ENCODE assay signal across 13 cellular contexts in genomic region chr16:67391424-67392300, GRCh38. TPM values are rescaled to one million over a fixed set of nuclear protein-coding genes. Genes with fewer than 3 reads are reported as not detected.
DNase-seq lines count a peak whose midpoint lies in the region; ATAC-seq and TF ChIP-seq lines count a peak whose summit lies in the region.
"Had no signal": no experiment of that assay in that cellular context is flagged by ENCODE, and none has a peak within 500 bp of the region (broad histone marks: within the 10 kb centered on the region; RNA-seq: fewer than 3 reads in every experiment).

No MANE protein-coding gene starts in this region.

- H3K4me1 Mint-ChIP-seq in nephron progenitor cell = peaks cover 67% of the 10 kb centered on the region
- H3K4me1 Mint-ChIP-seq in CD8-positive, alpha-beta memory T cell = peaks cover 0 to 12% (median 4%) of the 10 kb centered on the region in 3 donors

- ATAC-seq in GM18517 (IDR thresholded peaks at IDR 0.05; ENCODE audit: unreplicated experiment) (no peak), GM18520 (IDR thresholded peaks at IDR 0.05; ENCODE audit: unreplicated experiment) (no peak)

- H3K27me3 Mint-ChIP-seq in nephron progenitor cell (ENCODE audit: low read depth, poor library complexity) = peaks cover 36% of the 10 kb centered on the region
- peaks cover 28 to 30% of the 10 kb centered on the region in 2 donors for H3K27me3 Mint-ChIP-seq in CD8-positive, alpha-beta memory T cell

- H3K4me1 ChIP-seq in esophagus muscularis mucosa = peaks cover 49 to 75% (median 72%) of the 10 kb centered on the region in 4 donors
- peaks cover 8% of the 10 kb centered on the region for H3K4me1 ChIP-seq in CD8-positive, alpha-beta memory T cell (ENCODE audit: insufficient read depth, low read length)

- no peak for TF ChIP-seq POLR2A in esophagus muscularis mucosa (IDR thresholded peaks at IDR 0.05; ENCODE audit: low read depth)

- no peak for TF ChIP-seq CTCF in esophagus muscularis mucosa (IDR thresholded peaks at IDR 0.05)
- TF ChIP-seq CTCF in nephron progenitor cell (IDR thresholded peaks at IDR 0.05) = no peak

- H3K9me3 ChIP-seq in MG63 (no peaks in the 10 kb centered on the region), esophagus muscularis mucosa (no peaks in the 10 kb centered on the region)
- H3K9me3 ChIP-seq in CD8-positive, alpha-beta memory T cell (ENCODE audit: low read length) = no peaks in the 10 kb centered on the region

- H3K27ac ChIP-seq in esophagus muscularis mucosa (replicated peaks in 1 of 4) = peak overlapping the region; percentile 80 to 88 (median 81)
- H3K27ac ChIP-seq in CD8-positive, alpha-beta memory T cell (ENCODE audit: low read depth, low read length) = no peak overlapping the region

- intact Hi-C loops in esophagus muscularis mucosa (cut with DNase I) = no loop called here

- 38% methylated on average over 10 of the region's 15 CpGs for WGBS in esophagus muscularis mucosa

- no peaks in the 10 kb centered on the region for H3K9me3 Mint-ChIP-seq in nephron progenitor cell
- no peaks in the 10 kb centered on the region for H3K9me3 Mint-ChIP-seq in CD8-positive, alpha-beta memory T cell

- H3K27me3 ChIP-seq in MG63 (no peaks in the 10 kb centered on the region), esophagus muscularis mucosa (no peaks in the 10 kb centered on the region)
- peaks cover 19% of the 10 kb centered on the region for H3K27me3 ChIP-seq in CD8-positive, alpha-beta memory T cell (ENCODE audit: insufficient read depth, low read length, poor library complexity, severe bottlenecking)

- peak overlapping the region; percentile 68 for H3K4me3 Mint-ChIP-seq in nephron progenitor cell
- H3K4me3 Mint-ChIP-seq in CD8-positive, alpha-beta memory T cell = no peak overlapping the region

- POLR2A ChIA-PET in CD8-positive, alpha-beta memory T cell (lab: Charles Lee) = interaction anchor here (0.6 kb wide), 1 partner anchor 291 kb away, joined by 3 read pairs; no protein-coding TSS in a partner anchor

- CTCF ChIA-PET in CD8-positive, alpha-beta memory T cell (lab: Charles Lee) = no interaction called here

- H3K4me3 ChIP-seq in MG63 (no peak overlapping the region), esophagus muscularis mucosa (peak overlapping the region; percentile 62 to 74 (median 64))
- no peak overlapping the region for H3K4me3 ChIP-seq in CD8-positive, alpha-beta memory T cell (ENCODE audit: low read length)

- H3K36me3 Mint-ChIP-seq in nephron progenitor cell (ENCODE audit: low read depth) = no peaks in the 10 kb centered on the region
- no peaks in the 10 kb centered on the region for H3K36me3 Mint-ChIP-seq in CD8-positive, alpha-beta memory T cell

- TF ChIP-seq EP300 in esophagus muscularis mucosa (IDR thresholded peaks at IDR 0.05) = no peak

- peak; percentile 16 for DNase-seq in CD1c-positive myeloid dendritic cell (ENCODE audit: extremely low spot score)
- DNase-seq in MG63 = peak; percentile 41
- no peak for DNase-seq in esophagus muscularis mucosa (ENCODE audit: extremely low spot score)
- no peak for DNase-seq in nephron progenitor cell
- DNase-seq in NCI-H146 (lab: John Stamatoyannopoulos, UW) = no peak
- no peak for DNase-seq in CD8-positive, alpha-beta memory T cell
- DNase-seq: activated naive CD4-positive, alpha-beta T cell treated with Interleukin-2 at 50 U/mL for 16 hours; EL; NCI-H2029 had no signal

- no peak overlapping the region for H3K27ac Mint-ChIP-seq in nephron progenitor cell
- H3K27ac Mint-ChIP-seq in CD8-positive, alpha-beta memory T cell = peak overlapping the region in 1 of 8 donors; percentile 37

- no peaks in the 10 kb centered on the region for H3K36me3 ChIP-seq in MG63
- peaks cover 0 to 24% (median 0%) of the 10 kb centered on the region in 4 donors for H3K36me3 ChIP-seq in esophagus muscularis mucosa
- no peaks in the 10 kb centered on the region for H3K36me3 ChIP-seq in CD8-positive, alpha-beta memory T cell (ENCODE audit: insufficient read depth, low read length)

RNA-seq across cellular contexts. Expression of gene TPPP3, which starts 1.6 kb away (rescaled TPM):
- not detected in 2 replicates for total RNA-seq in MG63 (2014; rRNA removed; shearing (Covaris generic); ENCODE audit: low replicate concordance)
- 100 to 1,000 TPM in 1 of 4 donors, 10 to 100 TPM in 3; 32.0 to 116 (median 41.3) TPM for total RNA-seq in esophagus muscularis mucosa
- not detected for total RNA-seq in CD8-positive, alpha-beta memory T cell
- polyA plus RNA-seq in CD8-positive, alpha-beta memory T cell = not detected
- total RNA-seq: T-helper 2 cell treated with Interferon-gamma antibody and Interleukin-4, amounts not matched to agents 100 ng/mL and 5 ng/mL, for 36 hours had no signal

RNA-seq across cellular contexts. Expression of gene ZDHHC1, which starts 24.6 kb away (rescaled TPM):
- 2.3 TPM in 1 of 2 replicates, not detected in the other for total RNA-seq in MG63 (2014; rRNA removed; shearing (Covaris generic); ENCODE audit: low replicate concordance)
- total RNA-seq in esophagus muscularis mucosa = 10 to 100 TPM; 11.6 to 27.5 (median 20.8) TPM
- total RNA-seq in CD8-positive, alpha-beta memory T cell = 1 to 10 TPM; 1.3 TPM
- 0.60 TPM for polyA plus RNA-seq in CD8-positive, alpha-beta memory T cell

RNA-seq across cellular contexts. Expression of gene HSD11B2, which starts 39.3 kb away (rescaled TPM):
- not detected in 2 replicates for total RNA-seq in MG63 (2014; rRNA removed; shearing (Covaris generic); ENCODE audit: low replicate concordance)
- 1 to 10 TPM in 2 of 4 donors, under 1 TPM in 1, not detected in 1; 0.42 to 2.2 (median 1.1) TPM for total RNA-seq in esophagus muscularis mucosa
- total RNA-seq in CD8-positive, alpha-beta memory T cell = 1 to 10 TPM; 1.1 to 1.5 TPM
- not detected for polyA plus RNA-seq in CD8-positive, alpha-beta memory T cell
- total RNA-seq: endothelial cell of umbilical vein had no signal

Comparison
In these comparisons a context has a peak if more than half of its experiments do, and no peak if none do; other contexts are left out.
1. DNase-seq: peak in CD1c-positive myeloid dendritic cell (single experiment) and MG63 (single experiment); none in esophagus muscularis mucosa (single experiment), nephron progenitor cell (single experiment), NCI-H146 (single experiment) and CD8-positive, alpha-beta memory T cell (0 of 5).
2. H3K4me3 ChIP-seq: peak in esophagus muscularis mucosa (4 of 4); none in MG63 (single experiment) and CD8-positive, alpha-beta memory T cell (single experiment).
3. RNA of gene TPPP3, which starts 1.6 kb away (total RNA-seq): 32.0 to 116 TPM in esophagus muscularis mucosa; not detected in CD8-positive, alpha-beta memory T cell and not detected in MG63; every median in the first group is over 10 times any median in the second.